Comparison of ENCODE assay signal across 8 cellular contexts in genomic region chr3:160225181-160226025, GRCh38. TPM values are rescaled to one million over a fixed set of nuclear protein-coding genes. Genes with fewer than 3 reads are reported as not detected.
DNase-seq lines count a peak whose midpoint lies in the region; ATAC-seq, FAIRE-seq and TF ChIP-seq lines count a peak whose summit lies in the region.

C3orf80 (plus strand) TSS chr3:160225422; CDS start chr3:160225636, 214 bp downstream.

- peak within 1 kb of the TSS; percentile 87 for H4K8ac ChIP-seq in H1 (ENCODE audit: extremely low read depth, insufficient read depth, low read length)

- peak within 1 kb of the TSS; percentile 46 to 66 (median 55) for H3K4me3 ChIP-seq in H1 (ENCODE audit: extremely low read depth in 1 of 4, insufficient read depth in 2 of 4, low read depth in 3 of 4, low read length in 4 of 4)

- TF ChIP-seq EP300 in H1 (IDR thresholded peaks at IDR 0.05; ENCODE audit: borderline replicate concordance in 1 of 2, low read depth in 2 of 2, low read length in 2 of 2), result no peak

- H3K36me3 Mint-ChIP-seq in stimulated activated naive CD8-positive, alpha-beta T cell treated with anti-CD3 and anti-CD28 coated beads, Interleukin-15, Interleukin-2, amounts not matched to agents 100 ng/mL and 50 ng/mL, for 24 hours (ENCODE audit: low read depth), result no peaks in the 10 kb centered on the region

- H3K9me3 ChIP-seq in H1 (ENCODE audit: insufficient read depth in 2 of 2, low read depth in 1 of 2, low read length in 1 of 2), result no peaks in the 10 kb centered on the region

- no peaks in the 10 kb centered on the region for H3K9me3 Mint-ChIP-seq in stimulated activated naive CD8-positive, alpha-beta T cell treated with anti-CD3 and anti-CD28 coated beads, Interleukin-15, Interleukin-2, amounts not matched to agents 100 ng/mL and 50 ng/mL, for 24 hours

- H2BK20ac ChIP-seq in H1 (ENCODE audit: low read length), result no peak within 1 kb of the TSS

- peaks cover 18% of the 10 kb centered on the region for H3K23me2 ChIP-seq in H1 (ENCODE audit: low read depth, low read length)

- TF ChIP-seq CTCF in H1 (IDR thresholded peaks at IDR 0.05; ENCODE audit: control extremely low read depth in 1 of 3, insufficient read depth in 1 of 3, low read depth in 1 of 3, low read length in 3 of 3), result peak in 2 of 3 experiments; percentile 16 to 20; a peak in 2 of 4 replicates

- no peak within 1 kb of the TSS for H3K4ac ChIP-seq in H1 (replicated peaks; ENCODE audit: insufficient read length, low read depth, low read length)

- peaks cover 65% of the 10 kb centered on the region for H3K27me3 Mint-ChIP-seq in stimulated activated naive CD8-positive, alpha-beta T cell treated with anti-CD3 and anti-CD28 coated beads, Interleukin-15, Interleukin-2, amounts not matched to agents 100 ng/mL and 50 ng/mL, for 24 hours

- peak; percentile 50 to 76 for DNase-seq in AML-193 (lab: John Stamatoyannopoulos, UW)
- DNase-seq in NCI-H2196 (lab: John Stamatoyannopoulos, UW; ENCODE audit: unreplicated experiment), result peak; percentile 82
- peak; percentile 11 to 13 for DNase-seq in activated CD4-positive, alpha-beta T cell treated with anti-CD3 and anti-CD28 coated beads, Interleukin-2, amount 50 U/mL, for 4 hours
- DNase-seq in H1 (ENCODE audit: low read depth in 1 of 2, low spot score in 2 of 2), result peak in 1 of 2 experiments; percentile 85
- DNase-seq in midbrain (lab: John Stamatoyannopoulos, UW), result peak; percentile 56

- POLR2A ChIA-PET in H1 (lab: Charles Lee; ENCODE audit: partially characterized antibody), result interaction anchor here (1.0 to 3.4 kb wide), 7 partner anchors 9 to 224 kb away, joined by 3 to 13 read pairs (median 4); partner anchors contain the start of genes SMC4 and TRIM59

- no peak for TF ChIP-seq POLR2A in H1 (IDR thresholded peaks at IDR 0.05; ENCODE audit: control extremely low read depth in 1 of 2, low read depth in 2 of 2, low read length in 2 of 2)

- no peak within 1 kb of the TSS for H3K56ac ChIP-seq in H1 (replicated peaks; ENCODE audit: insufficient read length, low read depth, low read length)

- H3K27ac Mint-ChIP-seq in stimulated activated naive CD8-positive, alpha-beta T cell treated with anti-CD3 and anti-CD28 coated beads, Interleukin-15, Interleukin-2, amounts not matched to agents 100 ng/mL and 50 ng/mL, for 24 hours, result no peak within 1 kb of the TSS

- no peak within 1 kb of the TSS for H3K27ac ChIP-seq in H1 (ENCODE audit: low read depth, low read length)

- 3% methylated on average over 64 of the region's 103 CpGs; no CpG with 5 or more reads in 1 of the 2 experiments for WGBS in H1 (ENCODE audit: extremely low coverage in 1 of 2, insufficient coverage in 1 of 2, insufficient read length in 1 of 2, insufficient replicate concordance in 2 of 2, low coverage in 1 of 2, low lambda C conversion rate in 2 of 2, missing lambda C conversion rate in 1 of 2), 2 experiments

- no peak within 1 kb of the TSS for H2BK12ac ChIP-seq in H1 (ENCODE audit: low read depth, low read length)

- H2AFZ ChIP-seq in H1 (ENCODE audit: low read length), result peak within 1 kb of the TSS; percentile 92; the same call in 1 of the 2 replicates

- no peak within 1 kb of the TSS for H3K23ac ChIP-seq in H1 (ENCODE audit: insufficient read length)

- H3K4me1 ChIP-seq in H1 (replicated peaks in 1 of 4; ENCODE audit: control insufficient read depth in 3 of 4, insufficient read depth in 4 of 4, low read length in 3 of 4), result peaks cover 3 to 14% (median 6%) of the 10 kb centered on the region in 4 experiments

- H3K9ac ChIP-seq in H1 (replicated peaks in 1 of 4; ENCODE audit: extremely low read depth in 1 of 4, low read depth in 3 of 4, low read length in 3 of 4), result peak within 1 kb of the TSS in 2 of 4 experiments; percentile 18 to 50; a peak in 1 of 7 replicates

- H4K5ac ChIP-seq in H1 (ENCODE audit: insufficient read length, low read depth, low read length), result no peak within 1 kb of the TSS

- H3K18ac ChIP-seq in H1 (ENCODE audit: extremely low read depth, low read length), result peak within 1 kb of the TSS; percentile 84; the same call in 1 of the 2 replicates

- H4K20me1 ChIP-seq in H1 (replicated peaks in 1 of 2; ENCODE audit: control insufficient read depth in 1 of 2, insufficient read depth in 2 of 2, low read length in 2 of 2), result no peaks in the 10 kb centered on the region

- peak; percentile 12 to 25; a peak in 3 of 4 replicates for TF ChIP-seq RAD21 in H1 (IDR thresholded peaks at IDR 0.05 in 1 of 2, conservative IDR thresholded peaks at IDR 0.05 in 1 of 2; ENCODE audit: low read depth in 2 of 2, low read length in 2 of 2)

- CTCF ChIA-PET in H1 (lab: Charles Lee; ENCODE audit: partially characterized antibody), result interaction anchor here (0.7 to 2.7 kb wide), 13 partner anchors 9 to 238 kb away, joined by 3 to 6 read pairs (median 3); no protein-coding TSS in a partner anchor

- peak within 1 kb of the TSS; percentile 92 to 97 for H3K4me2 ChIP-seq in H1 (ENCODE audit: insufficient read depth in 1 of 2, low read depth in 2 of 2, low read length in 2 of 2)

- no peak within 1 kb of the TSS for H3K14ac ChIP-seq in H1 (ENCODE audit: insufficient read length)

- peak within 1 kb of the TSS; percentile 76; the same call in 1 of the 2 replicates for H2BK15ac ChIP-seq in H1 (ENCODE audit: low read length)

- no peak for FAIRE-seq in H1 (lab: Jason Lieb, UNC)

- peak within 1 kb of the TSS; percentile 66 for H3K4me3 Mint-ChIP-seq in stimulated activated naive CD8-positive, alpha-beta T cell treated with anti-CD3 and anti-CD28 coated beads, Interleukin-15, Interleukin-2, amounts not matched to agents 100 ng/mL and 50 ng/mL, for 24 hours

- no peaks in the 10 kb centered on the region for H3K79me2 ChIP-seq in H1 (ENCODE audit: control insufficient read depth in 1 of 2, insufficient read depth in 2 of 2, low read length in 2 of 2)

- H2BK5ac ChIP-seq in H1 (ENCODE audit: low read depth, low read length), result no peak within 1 kb of the TSS

- H4K91ac ChIP-seq in H1 (replicated peaks; ENCODE audit: insufficient read length, low read length), result peak within 1 kb of the TSS; percentile 76

- H3K4me1 Mint-ChIP-seq in stimulated activated naive CD8-positive, alpha-beta T cell treated with anti-CD3 and anti-CD28 coated beads, Interleukin-15, Interleukin-2, amounts not matched to agents 100 ng/mL and 50 ng/mL, for 24 hours (ENCODE audit: low read depth), result peaks cover 16% of the 10 kb centered on the region

- peaks cover 0 to 2% (median 0%) of the 10 kb centered on the region in 4 experiments; a peak in 1 of 8 replicates for H3K36me3 ChIP-seq in H1 (ENCODE audit: control insufficient read depth in 2 of 4, insufficient read depth in 4 of 4, low read length in 3 of 4)

- H2AK5ac ChIP-seq in H1 (ENCODE audit: low read depth, low read length), result no peak within 1 kb of the TSS

- H3K27me3 ChIP-seq in H1 (replicated peaks in 1 of 4; ENCODE audit: control insufficient read depth in 3 of 4, extremely low read depth in 1 of 4, insufficient read depth in 3 of 4, low read length in 3 of 4), result peaks cover 18 to 44% (median 34%) of the 10 kb centered on the region in 4 experiments

- H3K79me1 ChIP-seq in H1 (ENCODE audit: low read depth, low read length), result no peaks in the 10 kb centered on the region

- no peak within 1 kb of the TSS for H2BK120ac ChIP-seq in H1 (replicated peaks; ENCODE audit: low read depth, low read length)

- ATAC-seq in GM18907 (IDR thresholded peaks at IDR 0.05; ENCODE audit: unreplicated experiment) (peak; percentile 89), HG03066 (IDR thresholded peaks at IDR 0.05; ENCODE audit: low read depth, unreplicated experiment) (peak; percentile 64)

TF ChIP-seq in H1, 55 proteins besides CTCF, POLR2A, EP300 and RAD21 (continues in another document):
- TF ChIP-seq POLR2AphosphoS5 (IDR thresholded peaks at IDR 0.05; ENCODE audit: low read depth, low read length) (no peak), POU5F1 (IDR thresholded peaks at IDR 0.05; ENCODE audit: low read depth, low read length) (no peak), PHF8 (conservative IDR thresholded peaks at IDR 0.05; ENCODE audit: low read depth, low read length) (0 out of 2 replicates have a peak, but pooled peaks have one; percentile 29), ZNF274 (IDR thresholded peaks at IDR 0.05; ENCODE audit: borderline replicate concordance, extremely low read depth, low read length) (no peak), SIN3A (conservative IDR thresholded peaks at IDR 0.05 in 1 of 2, IDR thresholded peaks at IDR 0.05 in 1 of 2; ENCODE audit: low read depth in 1 of 2, low read length in 2 of 2) (no peak), CBX5 (IDR thresholded peaks at IDR 0.05; ENCODE audit: low read depth, low read length) (no peak), NANOG (IDR thresholded peaks at IDR 0.05; ENCODE audit: insufficient read depth, low read depth, low read length, poor library complexity, severe bottlenecking) (peak; percentile 67), RXRA (IDR thresholded peaks at IDR 0.05; ENCODE audit: insufficient read depth, low read depth, low read length) (no peak), ASH2L (IDR thresholded peaks at IDR 0.05; ENCODE audit: low read length) (peak; percentile 38), RBBP5 (IDR thresholded peaks at IDR 0.05; ENCODE audit: borderline replicate concordance, low read depth, low read length) (peak; percentile 43; the same call in 1 of the 2 replicates), KDM4A (IDR thresholded peaks at IDR 0.05; ENCODE audit: low read depth, low read length, severe bottlenecking) (peak; percentile 96), SUZ12 (IDR thresholded peaks at IDR 0.05; ENCODE audit: low read length) (peak; percentile 80; the same call in 1 of the 2 replicates), TAF1 (IDR thresholded peaks at IDR 0.05; ENCODE audit: low read depth, low read length) (peak; percentile 47)
- TF ChIP-seq, protein P1, sequence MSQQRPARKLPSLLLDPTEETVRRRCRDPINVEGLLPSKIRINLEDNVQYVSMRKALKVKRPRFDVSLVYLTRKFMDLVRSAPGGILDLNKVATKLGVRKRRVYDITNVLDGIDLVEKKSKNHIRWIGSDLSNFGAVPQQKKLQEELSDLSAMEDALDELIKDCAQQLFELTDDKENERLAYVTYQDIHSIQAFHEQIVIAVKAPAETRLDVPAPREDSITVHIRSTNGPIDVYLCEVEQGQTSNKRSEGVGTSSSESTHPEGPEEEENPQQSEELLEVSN (IDR thresholded peaks at IDR 0.05), result peak; percentile 51

RNA-seq across cellular contexts. Expression of gene C3orf80, which starts in this region (rescaled TPM):
- total RNA-seq in H1 (2021; fragmentation: NEBNext Ultra II Directional; extraction: Animal tissue kit (Norgen Biotek cat#: 25700)), result 1.1 TPM in 2 replicates
- polyA plus RNA-seq in H1 (2011; rRNA removed), result 0.46 and 0.57 TPM in 2 replicates
- polyA plus RNA-seq in H1 (2011; cell fraction: cytosol; rRNA removed), result 0.54 TPM
- polyA plus RNA-seq in H1 (2011; cell fraction: nucleus; rRNA removed), result 0.94 TPM
- 0.52 to 0.72 TPM (median 0.66 TPM) in 4 replicates for polyA plus RNA-seq in H1 (2012, experiment 1 of 2)
- 0.16 TPM for polyA plus RNA-seq in H1 (2012, experiment 2 of 2)
- 0.43 TPM for polyA plus RNA-seq in H1 (2013, experiment 1 of 2)
- polyA plus RNA-seq in H1 (2013, experiment 2 of 2), result 0.50 TPM
- polyA minus RNA-seq in H1 (2011; rRNA and poly(A)+ RNA removed), result 0.29 and 0.32 TPM in 2 replicates
- polyA minus RNA-seq in H1 (2011; cell fraction: cytosol; rRNA and poly(A)+ RNA removed), result 0.73 TPM
- polyA minus RNA-seq in H1 (2011; cell fraction: nucleus; rRNA and poly(A)+ RNA removed), result 1.7 TPM
